ENCODE assay signal across 25 cellular contexts in the genomic region with DNA sequence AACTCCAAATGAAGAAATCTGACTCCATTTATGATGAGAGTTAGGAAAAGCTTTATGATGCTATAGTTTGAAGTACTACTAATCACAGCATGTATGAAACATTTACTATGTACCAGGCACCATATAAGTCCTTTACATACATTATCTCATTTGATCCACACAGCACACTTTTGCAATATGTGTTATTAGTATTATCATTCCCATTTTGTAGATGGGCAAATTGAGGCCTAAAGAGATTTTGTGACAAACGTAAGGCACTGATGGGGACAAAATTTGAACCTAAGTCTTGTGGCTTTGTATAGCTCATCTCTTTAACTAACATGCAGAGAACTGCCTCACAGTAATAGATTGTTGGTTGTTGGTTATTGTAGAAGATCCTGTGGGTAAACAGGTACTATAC.
"Had no signal": no experiment of that assay in that cellular context is flagged by ENCODE, and none has a peak within 500 bp of the region (broad histone marks: within the 10 kb centered on the region; RNA-seq: fewer than 3 reads in every experiment).

No MANE protein-coding gene starts in this region.

- H3K27ac Mint-ChIP-seq: mesothelial cell of epicardium had no signal

- H3K36me3 Mint-ChIP-seq: mesothelial cell of epicardium had no signal

- H3K4me1 Mint-ChIP-seq: naive B cell had no signal

- DNase-seq: dermis blood vessel endothelial cell; dorsolateral prefrontal cortex; effector CD4-positive, alpha-beta T cell; effector memory CD4-positive, alpha-beta T cell; esophagus squamous epithelium; foreskin fibroblast; foreskin melanocyte; gastrocnemius medialis; glutamatergic neuron; head of caudate nucleus; heart right ventricle; hippocampal formation; left cardiac atrium; left lung; left ventricle myocardium superior; lower lobe of right lung; mesenchymal stem cell; mucosa of descending colon; naive B cell had no signal

- ATAC-seq: gastrocnemius medialis, heart right ventricle, left cardiac atrium, left lung, left ventricle myocardium superior, lower lobe of right lung, mucosa of descending colon had no signal

- H3K4me1 ChIP-seq: esophagus squamous epithelium, gastrocnemius medialis, heart right ventricle, left lung, lower lobe of right lung had no signal

- H3K4me3 ChIP-seq: coronary artery, dorsolateral prefrontal cortex, esophagus squamous epithelium, gastrocnemius medialis, heart right ventricle, left lung, lower lobe of right lung, mucosa of descending colon had no signal

- FAIRE-seq: colon, endothelial cell of umbilical vein, islet of Langerhans, keratinocyte had no signal

- H3K27me3 ChIP-seq: esophagus squamous epithelium, gastrocnemius medialis, left lung had no signal

- H3K36me3 ChIP-seq: esophagus squamous epithelium, gastrocnemius medialis, heart right ventricle, left lung, lower lobe of right lung had no signal

- H3K27ac ChIP-seq: coronary artery, dorsolateral prefrontal cortex, esophagus squamous epithelium, gastrocnemius medialis, heart right ventricle, left lung, lower lobe of right lung had no signal

- H3K9me3 ChIP-seq: esophagus squamous epithelium, gastrocnemius medialis, heart right ventricle, left lung, lower lobe of right lung, mucosa of descending colon had no signal

- H3K4me3 Mint-ChIP-seq: mesothelial cell of epicardium, naive B cell had no signal
